Comparison of ENCODE assay signal across 9 cellular contexts in the genomic region with DNA sequence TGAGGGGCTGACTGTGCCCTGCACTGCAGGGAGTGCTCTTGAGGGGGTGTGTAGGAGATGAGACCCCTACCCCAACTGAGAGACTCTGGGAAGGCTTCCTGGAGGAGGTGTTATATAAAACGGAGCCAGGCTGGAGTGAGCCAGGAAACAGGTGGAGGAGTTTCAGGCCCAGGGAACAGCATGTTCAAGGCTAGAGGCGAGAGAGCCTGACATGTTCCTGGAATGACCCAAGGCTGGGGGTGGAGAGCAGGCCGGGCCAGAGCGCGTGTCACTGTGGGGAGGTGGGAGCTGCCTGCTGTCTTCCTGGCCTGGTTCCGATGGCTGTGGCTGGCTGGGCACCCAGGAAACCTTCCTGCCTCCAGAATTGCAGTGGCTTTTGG. TPM values are rescaled to one million over a fixed set of nuclear protein-coding genes. Genes with fewer than 3 reads are reported as not detected.
A peak's percentile ranks its signal among the peaks of the same experiment; 100 is the strongest.
DNase-seq lines count a peak whose midpoint lies in the region; ATAC-seq and TF ChIP-seq lines count a peak whose summit lies in the region.
"Had no signal": no experiment of that assay in that cellular context is flagged by ENCODE, and none has a peak within 500 bp of the region (broad histone marks: within the 10 kb centered on the region; RNA-seq: fewer than 3 reads in every experiment).

No MANE protein-coding gene starts in this region.

- H4K20me1 ChIP-seq in neural progenitor cell (ENCODE audit: low read depth) = peaks cover 100% of the 10 kb centered on the region

- peak; percentile 87 for DNase-seq in Right ventricle myocardium inferior (ENCODE audit: missing footprints)
- DNase-seq in cardiac septum (ENCODE audit: low spot score) = no peak
- DNase-seq in fibroblast of villous mesenchyme (ENCODE audit: low read depth) = peak; percentile 34
- DNase-seq in neural progenitor cell (ENCODE audit: low spot score) = no peak
- DNase-seq in retina = no peak
- DNase-seq in DMS153 treated with DMSO at 0.1 percent for 48 hours (lab: John Stamatoyannopoulos, UW; ENCODE audit: unreplicated experiment) = no peak
- DNase-seq in NCI-H146 treated with DMSO at 0.1 percent for 48 hours (lab: John Stamatoyannopoulos, UW; ENCODE audit: unreplicated experiment) = no peak
- DNase-seq: activated naive CD4-positive, alpha-beta T cell treated with Interleukin-2 at 50 U/mL for 16 hours had no signal

- peak overlapping the region; percentile 46 for H3K27ac Mint-ChIP-seq in neural progenitor cell

- no peaks in the 10 kb centered on the region for H3K36me3 ChIP-seq in neural progenitor cell

- peaks cover 21% of the 10 kb centered on the region for H3K4me1 ChIP-seq in neural progenitor cell

- no peak for TF ChIP-seq CTCF in fibroblast of villous mesenchyme (IDR thresholded peaks at IDR 0.05; ENCODE audit: insufficient read depth, low read depth, low read length)
- TF ChIP-seq CTCF in neural progenitor cell (IDR thresholded peaks at IDR 0.05) = no peak

- peaks cover 23% of the 10 kb centered on the region for H3K4me1 Mint-ChIP-seq in neural progenitor cell

- H3K27ac ChIP-seq in neural progenitor cell = no peak overlapping the region

- no peak overlapping the region for H2AFZ ChIP-seq in neural progenitor cell (replicated peaks)

- no peaks in the 10 kb centered on the region for H3K9me3 Mint-ChIP-seq in neural progenitor cell

- no peak overlapping the region for H3K4me2 ChIP-seq in neural progenitor cell

- intact Hi-C loops in Right ventricle myocardium inferior (cut with DNase I) = loop anchor here (5.0 to 10.0 kb wide), 2 partner anchors 50 to 62 kb away; a partner anchor contains a TSS
- intact Hi-C loops in cardiac septum (cut with DNase I) = loop anchor here (5.0 kb wide), 3 partner anchors 33 to 62 kb away; no protein-coding TSS in a partner anchor

- no peaks in the 10 kb centered on the region for H3K9me3 ChIP-seq in neural progenitor cell (ENCODE audit: low read depth)

- no peak overlapping the region for H3K4me3 ChIP-seq in fibroblast of villous mesenchyme (ENCODE audit: low read depth, low read length)
- no peak overlapping the region for H3K4me3 ChIP-seq in neural progenitor cell

- peaks cover 90% of the 10 kb centered on the region for H3K79me2 ChIP-seq in neural progenitor cell (ENCODE audit: low read depth)

- no peaks in the 10 kb centered on the region for H3K27me3 ChIP-seq in neural progenitor cell

- no peaks in the 10 kb centered on the region for H3F3A ChIP-seq in neural progenitor cell (ENCODE audit: low read depth)

- H3K27me3 Mint-ChIP-seq in neural progenitor cell (ENCODE audit: insufficient read depth, low read depth) = peaks cover 4% of the 10 kb centered on the region

- H3K4me3 Mint-ChIP-seq in neural progenitor cell = no peak overlapping the region

- no peaks in the 10 kb centered on the region for H3K36me3 Mint-ChIP-seq in neural progenitor cell

- ATAC-seq in Right ventricle myocardium inferior (peak; percentile 66), HG03439 (IDR thresholded peaks at IDR 0.05; ENCODE audit: unreplicated experiment) (no peak)

- peak overlapping the region; percentile 40 for H3K9ac ChIP-seq in neural progenitor cell

RNA-seq across cellular contexts. Expression of a gene that starts 48.7 kb away (rescaled TPM):
- 91.1 TPM for total RNA-seq in Right ventricle myocardium inferior
- 42.6 TPM for total RNA-seq in cardiac septum
- 14.2 and 16.0 TPM in 2 replicates for total RNA-seq in fibroblast of villous mesenchyme
- 11.6 and 25.5 TPM in 2 replicates for total RNA-seq in neural progenitor cell (ENCODE audit: low replicate concordance)

Comparison
In these comparisons a context has a peak if more than half of its experiments do, and no peak if none do; other contexts are left out.
1. DNase-seq: peak in Right ventricle myocardium inferior (single experiment) and fibroblast of villous mesenchyme (single experiment); none in cardiac septum (single experiment), neural progenitor cell (single experiment), retina (single experiment), DMS153 treated with DMSO at 0.1 percent for 48 hours (single experiment) and NCI-H146 treated with DMSO at 0.1 percent for 48 hours (single experiment).